27 cellular contexts compared by ENCODE assay signal in genomic region chr12:11059784-11060183, GRCh38. TPM values are rescaled to one million over a fixed set of nuclear protein-coding genes. Genes with fewer than 3 reads are reported as not detected.
DNase-seq lines count a peak whose midpoint lies in the region; ATAC-seq, FAIRE-seq and TF ChIP-seq lines count a peak whose summit lies in the region.
"Had no signal": no experiment of that assay in that cellular context is flagged by ENCODE, and none has a peak within 500 bp of the region (broad histone marks: within the 10 kb centered on the region; RNA-seq: fewer than 3 reads in every experiment).

No MANE protein-coding gene starts in this region.

- H3K4me1 Mint-ChIP-seq in astrocyte (ENCODE audit: low read depth, unreplicated experiment) (peaks cover 5% of the 10 kb centered on the region), immature natural killer cell (peaks cover 8 to 40% of the 10 kb centered on the region in 2 donors)

- H3K9me2 ChIP-seq in MM.1S (replicated peaks; ENCODE audit: insufficient read depth, low read length): no peaks in the 10 kb centered on the region

- peak; percentile 4 for DNase-seq in EH (ENCODE audit: low read depth)
- DNase-seq in H54 (ENCODE audit: insufficient read length, low spot score): no peak
- no peak for DNase-seq in astrocyte (ENCODE audit: low read depth)
- peak; percentile 14 for DNase-seq in fibroblast of pulmonary artery (ENCODE audit: low read depth)
- DNase-seq in SIG-M5 (lab: John Stamatoyannopoulos, UW): no peak
- no peak for DNase-seq in immature natural killer cell
- DNase-seq in MM.1S: no peak
- DNase-seq: activated CD4-positive, alpha-beta T cell treated with anti-CD3 and anti-CD28 coated beads, Interleukin-2, amount 50 U/mL, for 1 hour; activated naive CD4-positive, alpha-beta T cell treated with anti-CD3 and anti-CD28 coated beads for 36 hours; amygdala; colonic mucosa; effector CD8-positive, alpha-beta T cell; GOT3; left lung; NCI-H1436 treated with DMSO at 0.1 percent for 48 hours; NCI-H2107; right lobe of liver; stimulated activated CD4-positive, alpha-beta T cell treated with anti-CD3 and anti-CD28 coated beads, Interleukin-12 subunit alpha, Interleukin-12 subunit beta, amount 100 ng/mL, for 4 hours; stimulated activated CD4-positive, alpha-beta T cell treated with anti-CD3 and anti-CD28 coated beads, Interleukin-4, amount 100 ng/mL, for 1 hour; upper lobe of right lung had no signal

- H3K9me3 ChIP-seq in astrocyte (ENCODE audit: insufficient read depth, low read depth, low read length) (no peaks in the 10 kb centered on the region), MM.1S (replicated peaks; ENCODE audit: insufficient read depth, low read length) (no peaks in the 10 kb centered on the region)
- H3K9me3 ChIP-seq: BLaER1, colonic mucosa, left lung, neutrophil, right lobe of liver, upper lobe of right lung had no signal

- H3K4me3 Mint-ChIP-seq in astrocyte (ENCODE audit: unreplicated experiment) (no peak overlapping the region), immature natural killer cell (no peak overlapping the region)
- H3K4me3 Mint-ChIP-seq: activated naive CD4-positive, alpha-beta T cell treated with anti-CD3 and anti-CD28 coated beads for 36 hours; T-helper 2 cell treated with Interferon-gamma antibody and Interleukin-4, amounts not matched to agents 5 μg/mL and 100 μg/mL, for 36 hours had no signal

- no peaks in the 10 kb centered on the region for H3F3A ChIP-seq in MM.1S (ENCODE audit: insufficient read depth, low read length)

- H3K9ac ChIP-seq in astrocyte (ENCODE audit: low read length) (no peak overlapping the region), MM.1S (ENCODE audit: low read length) (no peak overlapping the region)
- H3K9ac ChIP-seq: BLaER1 had no signal

- FAIRE-seq in H54 (lab: Jason Lieb, UNC) (peak; percentile 45), astrocyte (lab: Jason Lieb, UNC) (no peak)

- H3K27ac ChIP-seq in astrocyte (ENCODE audit: low read depth, low read length) (no peak overlapping the region), MM.1S (ENCODE audit: low read length) (no peak overlapping the region)
- H3K27ac ChIP-seq: BLaER1, colonic mucosa, left lung, neutrophil, right lobe of liver, upper lobe of right lung, VCaP had no signal

- TF ChIP-seq CTCF in astrocyte (IDR thresholded peaks at IDR 0.05; ENCODE audit: insufficient read depth, low read depth, low read length) (no peak), fibroblast of pulmonary artery (IDR thresholded peaks at IDR 0.05; ENCODE audit: low read length, missing control alignments) (no peak), MM.1S (IDR thresholded peaks at IDR 0.05; ENCODE audit: low read length) (no peak)

- H3K4me1 ChIP-seq in astrocyte (ENCODE audit: insufficient read depth, low read length) (no peaks in the 10 kb centered on the region), MM.1S (ENCODE audit: low read length) (no peaks in the 10 kb centered on the region)
- H3K4me1 ChIP-seq: BLaER1, colonic mucosa, left lung, right lobe of liver, upper lobe of right lung had no signal

- H2AFZ ChIP-seq in astrocyte (ENCODE audit: low read depth, low read length) (no peak overlapping the region), MM.1S (ENCODE audit: low read length) (no peak overlapping the region)

- no peaks in the 10 kb centered on the region for H3K27me3 Mint-ChIP-seq in astrocyte (ENCODE audit: low read depth, unreplicated experiment)
- no peaks in the 10 kb centered on the region for H3K27me3 Mint-ChIP-seq in immature natural killer cell (ENCODE audit: low read depth in 3 of 3)

- H3K79me2 ChIP-seq in astrocyte (ENCODE audit: insufficient read depth, low read length) (peaks cover 5% of the 10 kb centered on the region), MM.1S (ENCODE audit: low read length) (peaks cover 4% of the 10 kb centered on the region)

- H3K27me3 ChIP-seq in astrocyte (ENCODE audit: insufficient read depth, low read length) (no peaks in the 10 kb centered on the region), MM.1S (replicated peaks; ENCODE audit: insufficient read depth, low read length) (no peaks in the 10 kb centered on the region)
- H3K27me3 ChIP-seq: BLaER1, colonic mucosa, left lung, neutrophil, right lobe of liver, upper lobe of right lung had no signal

- no peaks in the 10 kb centered on the region for H3K36me3 Mint-ChIP-seq in astrocyte (ENCODE audit: low read depth, unreplicated experiment)
- H3K36me3 Mint-ChIP-seq in immature natural killer cell: no peaks in the 10 kb centered on the region

- peak overlapping the region; percentile 54 for H3K27ac Mint-ChIP-seq in astrocyte (ENCODE audit: unreplicated experiment)
- no peak overlapping the region for H3K27ac Mint-ChIP-seq in immature natural killer cell
- H3K27ac Mint-ChIP-seq: activated naive CD4-positive, alpha-beta T cell treated with anti-CD3 and anti-CD28 coated beads for 36 hours; T-helper 2 cell treated with Interferon-gamma antibody and Interleukin-4, amounts not matched to agents 5 μg/mL and 100 μg/mL, for 36 hours had no signal

- ATAC-seq in GM18873 (IDR thresholded peaks at IDR 0.05; ENCODE audit: low FRiP score, unreplicated experiment): no peak
- ATAC-seq: left lung, right lobe of liver, upper lobe of right lung had no signal

- H3K9me3 Mint-ChIP-seq in astrocyte (ENCODE audit: unreplicated experiment) (no peaks in the 10 kb centered on the region), immature natural killer cell (no peaks in the 10 kb centered on the region)
- H3K9me3 Mint-ChIP-seq: activated naive CD4-positive, alpha-beta T cell treated with anti-CD3 and anti-CD28 coated beads for 36 hours; T-helper 2 cell treated with Interferon-gamma antibody and Interleukin-4, amounts not matched to agents 5 μg/mL and 100 μg/mL, for 36 hours had no signal

- H3K4me2 ChIP-seq in astrocyte (ENCODE audit: low read length) (no peak overlapping the region), MM.1S (ENCODE audit: low read depth, low read length) (no peak overlapping the region)
- H3K4me2 ChIP-seq: BLaER1 had no signal

- H3K4me3 ChIP-seq in astrocyte (ENCODE audit: insufficient read depth, low read depth, low read length) (no peak overlapping the region), fibroblast of pulmonary artery (replicated peaks; ENCODE audit: low read depth, low read length) (no peak overlapping the region), MM.1S (ENCODE audit: low read length) (no peak overlapping the region)
- H3K4me3 ChIP-seq: BLaER1, colonic mucosa, left lung, right lobe of liver, upper lobe of right lung had no signal

- H3K36me3 ChIP-seq in astrocyte (ENCODE audit: insufficient read depth, low read length) (no peaks in the 10 kb centered on the region), MM.1S (replicated peaks; ENCODE audit: insufficient read depth, low read length) (no peaks in the 10 kb centered on the region)
- H3K36me3 ChIP-seq: colonic mucosa, left lung, neutrophil, right lobe of liver, upper lobe of right lung had no signal

- peaks cover 10% of the 10 kb centered on the region for H4K20me1 ChIP-seq in astrocyte (ENCODE audit: insufficient read depth, low read length)
- no peaks in the 10 kb centered on the region for H4K20me1 ChIP-seq in MM.1S (ENCODE audit: insufficient read depth, low read length)

- no peak for TF ChIP-seq POLR2A in H54 (IDR thresholded peaks at IDR 0.05; ENCODE audit: low read depth, low read length)

RNA-seq across cellular contexts. Expression of gene TAS2R46, which starts 2.3 kb away (rescaled TPM):
- 0.57 and 0.96 TPM in 2 replicates for total RNA-seq in astrocyte
- polyA plus RNA-seq in immature natural killer cell: not detected

RNA-seq across cellular contexts. Expression of gene TAS2R31, which starts 28.6 kb away (rescaled TPM):
- total RNA-seq in astrocyte: 2.2 TPM in 2 replicates
- not detected for polyA plus RNA-seq in immature natural killer cell
- total RNA-seq: epithelial cell of proximal tubule had no signal

RNA-seq across cellular contexts. Expression of gene TAS2R43, which starts 32.3 kb away (rescaled TPM):
- total RNA-seq in astrocyte: 0.52 and 0.58 TPM in 2 replicates
- polyA plus RNA-seq in immature natural killer cell: not detected
- total RNA-seq: epithelial cell of proximal tubule, NCI-H460, upper lobe of right lung had no signal

RNA-seq across cellular contexts. Expression of gene TAS2R19, which starts 37.4 kb away (rescaled TPM):
- 2.2 and 3.1 TPM in 2 replicates for total RNA-seq in astrocyte
- polyA plus RNA-seq in immature natural killer cell: not detected
- total RNA-seq: epithelial cell of proximal tubule had no signal

Comparison
In these comparisons a context has a peak if more than half of its experiments do, and no peak if none do; other contexts are left out.
1. DNase-seq: peak in EH (single experiment) and fibroblast of pulmonary artery (single experiment); none in H54 (single experiment), astrocyte (single experiment), SIG-M5 (single experiment), immature natural killer cell (0 of 3) and MM.1S (single experiment).